In genomic region chr2:30417253-30417652, GRCh38 we compare ENCODE assay signal across 14 cellular contexts. TPM values are rescaled to one million over a fixed set of nuclear protein-coding genes. Genes with fewer than 3 reads are reported as not detected.
A peak's percentile ranks its signal among the peaks of the same experiment; 100 is the strongest.
DNase-seq lines count a peak whose midpoint lies in the region; ATAC-seq and TF ChIP-seq lines count a peak whose summit lies in the region.
"Had no signal": no experiment of that assay in that cellular context is flagged by ENCODE, and none has a peak within 500 bp of the region (broad histone marks: within the 10 kb centered on the region; RNA-seq: fewer than 3 reads in every experiment).

No MANE protein-coding gene starts in this region.

- no peak overlapping the region for H3K27ac Mint-ChIP-seq in activated T-helper 2 cell treated with anti-CD3 and anti-CD28 coated beads, Interferon-gamma antibody, Interleukin-2, Interleukin-4, amounts not matched to agents 10 μg/mL and 5 μg/mL and 100 μg/mL, durations not matched to agents 14 hours and 24 hours and 36 hours
- H3K27ac Mint-ChIP-seq: mesothelial cell of epicardium; stimulated activated naive B cell treated with anti-CD40 and anti-IgM and Interleukin-4, amounts not matched to agents 10 μg/mL and 1 μg/mL and 100 μg/mL, for 72 hours had no signal

- H3K4me3 ChIP-seq in adipocyte (ENCODE audit: low read length): no peak overlapping the region
- H3K4me3 ChIP-seq in fibroblast of villous mesenchyme (ENCODE audit: low read depth, low read length): no peak overlapping the region
- H3K4me3 ChIP-seq: GM12878 had no signal

- H3K27me3 Mint-ChIP-seq in activated T-helper 2 cell treated with anti-CD3 and anti-CD28 coated beads, Interferon-gamma antibody, Interleukin-2, Interleukin-4, amounts not matched to agents 10 μg/mL and 5 μg/mL and 100 μg/mL, durations not matched to agents 14 hours and 24 hours and 36 hours (ENCODE audit: low read depth): no peaks in the 10 kb centered on the region
- H3K27me3 Mint-ChIP-seq: stimulated activated naive B cell treated with anti-CD40 and anti-IgM and Interleukin-4, amounts not matched to agents 10 μg/mL and 1 μg/mL and 100 μg/mL, for 72 hours had no signal

- H3K36me3 ChIP-seq in adipocyte (ENCODE audit: control insufficient read depth, insufficient read depth, low read length, severe bottlenecking): no peaks in the 10 kb centered on the region

- H3K9me3 Mint-ChIP-seq in activated T-helper 2 cell treated with anti-CD3 and anti-CD28 coated beads, Interferon-gamma antibody, Interleukin-2, Interleukin-4, amounts not matched to agents 10 μg/mL and 5 μg/mL and 100 μg/mL, durations not matched to agents 14 hours and 24 hours and 36 hours: no peaks in the 10 kb centered on the region
- H3K9me3 Mint-ChIP-seq: mesothelial cell of epicardium; stimulated activated naive B cell treated with anti-CD40 and anti-IgM and Interleukin-4, amounts not matched to agents 10 μg/mL and 1 μg/mL and 100 μg/mL, for 72 hours had no signal

- DNase-seq in adipocyte (ENCODE audit: low read depth) (peak; percentile 59), fibroblast of villous mesenchyme (ENCODE audit: low read depth) (peak; percentile 77), mucosa of gallbladder (ENCODE audit: low spot score) (peak; percentile 67), superior temporal gyrus (ENCODE audit: extremely low spot score) (peak; percentile 65), omental fat pad (ENCODE audit: low spot score) (no peak), NCI-H446 (lab: John Stamatoyannopoulos, UW) (no peak)
- no peak for DNase-seq in activated T-helper 2 cell treated with anti-CD3 and anti-CD28 coated beads, Interferon-gamma antibody, Interleukin-2, Interleukin-4, amounts not matched to agents 10 μg/mL and 5 μg/mL and 100 μg/mL, durations not matched to agents 14 hours and 24 hours and 36 hours (ENCODE audit: low spot score)
- DNase-seq: Calu3; foreskin keratinocyte; NCI-H1436 treated with DMSO at 0.1 percent for 48 hours; stimulated activated naive B cell treated with anti-CD40 and anti-IgM and Interleukin-4, amounts not matched to agents 10 μg/mL and 1 μg/mL and 100 μg/mL, for 72 hours had no signal

- H3K4me1 Mint-ChIP-seq in activated T-helper 2 cell treated with anti-CD3 and anti-CD28 coated beads, Interferon-gamma antibody, Interleukin-2, Interleukin-4, amounts not matched to agents 10 μg/mL and 5 μg/mL and 100 μg/mL, durations not matched to agents 14 hours and 24 hours and 36 hours (ENCODE audit: low read depth): peaks cover 19% of the 10 kb centered on the region

- no peak overlapping the region for H3K4me3 Mint-ChIP-seq in activated T-helper 2 cell treated with anti-CD3 and anti-CD28 coated beads, Interferon-gamma antibody, Interleukin-2, Interleukin-4, amounts not matched to agents 10 μg/mL and 5 μg/mL and 100 μg/mL, durations not matched to agents 14 hours and 24 hours and 36 hours (ENCODE audit: low read depth)
- H3K4me3 Mint-ChIP-seq: mesothelial cell of epicardium; stimulated activated naive B cell treated with anti-CD40 and anti-IgM and Interleukin-4, amounts not matched to agents 10 μg/mL and 1 μg/mL and 100 μg/mL, for 72 hours had no signal

- TF ChIP-seq CTCF in fibroblast of villous mesenchyme (IDR thresholded peaks at IDR 0.05; ENCODE audit: insufficient read depth, low read depth, low read length): no peak
- no peak for TF ChIP-seq CTCF in omental fat pad (IDR thresholded peaks at IDR 0.05)

- no peak for ATAC-seq in omental fat pad (ENCODE audit: low FRiP score)
- ATAC-seq in HG02763 (IDR thresholded peaks at IDR 0.05; ENCODE audit: unreplicated experiment): no peak
- ATAC-seq: foreskin keratinocyte; GM12878; stimulated activated naive B cell treated with anti-CD40 and anti-IgM and Interleukin-4, amounts not matched to agents 10 μg/mL and 1 μg/mL and 100 μg/mL, for 72 hours had no signal

- no peaks in the 10 kb centered on the region for H3K27me3 ChIP-seq in adipocyte (replicated peaks; ENCODE audit: control insufficient read depth, insufficient read depth, low read length)
- H3K27me3 ChIP-seq: foreskin keratinocyte had no signal

- H3K4me1 ChIP-seq in adipocyte (ENCODE audit: control insufficient read depth, insufficient read depth, low read length): peaks cover 32% of the 10 kb centered on the region
- H3K4me1 ChIP-seq: foreskin keratinocyte had no signal

- intact Hi-C loops in activated T-helper 2 cell treated with anti-CD3 and anti-CD28 coated beads, Interferon-gamma antibody, Interleukin-2, Interleukin-4, amounts not matched to agents 10 μg/mL and 5 μg/mL and 100 μg/mL, durations not matched to agents 14 hours and 24 hours and 36 hours (cut with micrococcal nuclease): no loop called here

- no peaks in the 10 kb centered on the region for H3K36me3 Mint-ChIP-seq in activated T-helper 2 cell treated with anti-CD3 and anti-CD28 coated beads, Interferon-gamma antibody, Interleukin-2, Interleukin-4, amounts not matched to agents 10 μg/mL and 5 μg/mL and 100 μg/mL, durations not matched to agents 14 hours and 24 hours and 36 hours (ENCODE audit: low read depth)
- H3K36me3 Mint-ChIP-seq: mesothelial cell of epicardium; stimulated activated naive B cell treated with anti-CD40 and anti-IgM and Interleukin-4, amounts not matched to agents 10 μg/mL and 1 μg/mL and 100 μg/mL, for 72 hours had no signal

- no peaks in the 10 kb centered on the region for H3K9me3 ChIP-seq in adipocyte (ENCODE audit: control insufficient read depth, low read length)

- H3K9ac ChIP-seq in adipocyte (ENCODE audit: low read length): peak overlapping the region; percentile 50

RNA-seq across cellular contexts. Expression of gene LCLAT1, which starts 29.8 kb away (rescaled TPM):
- total RNA-seq in fibroblast of villous mesenchyme: 21.3 and 50.1 TPM in 2 replicates
- 40.7 TPM for total RNA-seq in mucosa of gallbladder
- 10 to 100 TPM in 2 of 4 donors, 1 to 10 TPM in 2; 6.7 to 10.9 (median 8.7) TPM for total RNA-seq in omental fat pad
- 24.6 and 28.9 TPM in 2 replicates for total RNA-seq in activated T-helper 2 cell treated with anti-CD3 and anti-CD28 coated beads, Interferon-gamma antibody, Interleukin-2, Interleukin-4, amounts not matched to agents 10 μg/mL and 5 μg/mL and 100 μg/mL, durations not matched to agents 14 hours and 24 hours and 36 hours

Comparison
In these comparisons a context has a peak if more than half of its experiments do, and no peak if none do; other contexts are left out.
1. DNase-seq: peak in adipocyte (single experiment), fibroblast of villous mesenchyme (single experiment), mucosa of gallbladder (single experiment) and superior temporal gyrus (single experiment); none in omental fat pad (single experiment), activated T-helper 2 cell treated with anti-CD3 and anti-CD28 coated beads, Interferon-gamma antibody, Interleukin-2, Interleukin-4, amounts not matched to agents 10 μg/mL and 5 μg/mL and 100 μg/mL, durations not matched to agents 14 hours and 24 hours and 36 hours (single experiment) and NCI-H446 (0 of 2).